In genomic region chr1:153557877-153558276, GRCh38 we compare ENCODE assay signal across 31 cellular contexts. TPM values are rescaled to one million over a fixed set of nuclear protein-coding genes. Genes with fewer than 3 reads are reported as not detected.
"Had no signal": no experiment of that assay in that cellular context is flagged by ENCODE, and none has a peak within 500 bp of the region (broad histone marks: within the 10 kb centered on the region; RNA-seq: fewer than 3 reads in every experiment).

No MANE protein-coding gene starts in this region.

- H3K27me3 Mint-ChIP-seq: memory B cell; naive thymus-derived CD4-positive, alpha-beta T cell; natural killer cell treated with Interleukin-12 subunit alpha and Interleukin-12 subunit beta and Interleukin-15 and Interleukin-18, amount 100 ng/mL, for 72 hours; stimulated activated naive B cell treated with anti-CD40 and anti-IgM and Interleukin-4, amounts not matched to agents 10 μg/mL and 1 μg/mL and 100 μg/mL, for 72 hours; type B pancreatic cell had no signal

- H3K36me3 ChIP-seq: left ventricle myocardium inferior, pancreas, prostate gland, stomach, tibial artery, uterus had no signal

- H3K4me3 ChIP-seq: left ventricle myocardium inferior, lung, mucosa of descending colon, pancreas, prostate gland, skin epidermis, stomach, testis, tibial artery, uterus had no signal

- H3K9me3 Mint-ChIP-seq: memory B cell; natural killer cell treated with Interleukin-12 subunit alpha and Interleukin-12 subunit beta and Interleukin-15 and Interleukin-18, amount 100 ng/mL, for 72 hours; stimulated activated naive B cell treated with anti-CD40 and anti-IgM and Interleukin-4, amounts not matched to agents 10 μg/mL and 1 μg/mL and 100 μg/mL, for 72 hours; type B pancreatic cell had no signal

- H3K27me3 ChIP-seq: pancreas, stomach, testis, tibial artery, uterus had no signal

- H3K4me3 Mint-ChIP-seq: memory B cell; naive thymus-derived CD4-positive, alpha-beta T cell; natural killer cell treated with Interleukin-12 subunit alpha and Interleukin-12 subunit beta and Interleukin-15 and Interleukin-18, amount 100 ng/mL, for 72 hours; stimulated activated naive B cell treated with anti-CD40 and anti-IgM and Interleukin-4, amounts not matched to agents 10 μg/mL and 1 μg/mL and 100 μg/mL, for 72 hours; type B pancreatic cell had no signal

- H3K4me1 ChIP-seq: pancreas, prostate gland, uterus had no signal

- DNase-seq: islet precursor cell; left ventricle myocardium inferior; midbrain; mucosa of descending colon; naive thymus-derived CD4-positive, alpha-beta T cell; posterior cingulate gyrus; retina; right cardiac atrium; stimulated activated CD4-positive, alpha-beta T cell treated with anti-CD3 and anti-CD28 coated beads, Interleukin-12 subunit alpha, Interleukin-12 subunit beta, amount 100 ng/mL, for 4 hours; stimulated activated CD4-positive, alpha-beta T cell treated with anti-CD3 and anti-CD28 coated beads, Interleukin-15, amount 100 ng/mL, for 24 hours; stimulated activated CD4-positive, alpha-beta T cell treated with anti-CD3 and anti-CD28 coated beads, Interleukin-2, amount 100 ng/mL, for 24 hours; stimulated activated CD4-positive, alpha-beta T cell treated with anti-CD3 and anti-CD28 coated beads, Interleukin-4, amount 100 ng/mL, for 1 hour; stimulated activated naive B cell treated with anti-CD40 and anti-IgM and Interleukin-4, amounts not matched to agents 10 μg/mL and 1 μg/mL and 100 μg/mL, for 72 hours; stimulated activated naive CD8-positive, alpha-beta T cell treated with anti-CD3 and anti-CD28 coated beads, Interleukin-15, Interleukin-2, amounts not matched to agents 100 U/mL and 50 U/mL, for 24 hours; stomach; testis; tibial artery; uterus had no signal

- H3K27ac Mint-ChIP-seq: memory B cell; naive thymus-derived CD4-positive, alpha-beta T cell; natural killer cell treated with Interleukin-12 subunit alpha and Interleukin-12 subunit beta and Interleukin-15 and Interleukin-18, amount 100 ng/mL, for 72 hours; stimulated activated naive B cell treated with anti-CD40 and anti-IgM and Interleukin-4, amounts not matched to agents 10 μg/mL and 1 μg/mL and 100 μg/mL, for 72 hours; type B pancreatic cell had no signal

- H3K9me3 ChIP-seq: left ventricle myocardium inferior, mucosa of descending colon, pancreas, prostate gland, stomach, testis, tibial artery, uterus had no signal

- H3K27ac ChIP-seq: left ventricle myocardium inferior, pancreas, prostate gland, skin epidermis, stomach, testis, tibial artery, uterus had no signal

- ATAC-seq: mucosa of descending colon; naive thymus-derived CD4-positive, alpha-beta T cell; natural killer cell treated with Interleukin-12 subunit alpha and Interleukin-12 subunit beta and Interleukin-15 and Interleukin-18, amount 100 ng/mL, for 72 hours; pancreas; right cardiac atrium; sciatic nerve; stimulated activated naive B cell treated with anti-CD40 and anti-IgM and Interleukin-4, amounts not matched to agents 10 μg/mL and 1 μg/mL and 100 μg/mL, for 72 hours; stimulated activated naive CD8-positive, alpha-beta T cell treated with anti-CD3 and anti-CD28 coated beads, Interleukin-15, Interleukin-2, amounts not matched to agents 100 U/mL and 50 U/mL, for 24 hours had no signal

- H3K36me3 Mint-ChIP-seq: memory B cell; naive thymus-derived CD4-positive, alpha-beta T cell; natural killer cell treated with Interleukin-12 subunit alpha and Interleukin-12 subunit beta and Interleukin-15 and Interleukin-18, amount 100 ng/mL, for 72 hours; stimulated activated naive B cell treated with anti-CD40 and anti-IgM and Interleukin-4, amounts not matched to agents 10 μg/mL and 1 μg/mL and 100 μg/mL, for 72 hours; type B pancreatic cell had no signal

RNA-seq across cellular contexts. Expression of gene S100A2, which starts 7.8 kb away (rescaled TPM):
- polyA plus RNA-seq: naive thymus-derived CD4-positive, alpha-beta T cell; neural cell had no signal

RNA-seq across cellular contexts. Expression of gene S100A3, which starts 8.8 kb away (rescaled TPM):
- total RNA-seq: naive thymus-derived CD4-positive, alpha-beta T cell; natural killer cell treated with Interleukin-12 subunit alpha and Interleukin-12 subunit beta and Interleukin-15 and Interleukin-18, amount 100 ng/mL, for 72 hours; sciatic nerve; stomach; testis had no signal
- polyA plus RNA-seq: naive thymus-derived CD4-positive, alpha-beta T cell; neural cell had no signal

RNA-seq across cellular contexts. Expression of gene S100A4, which starts 12.3 kb away (rescaled TPM):
- polyA plus RNA-seq: neural cell had no signal

RNA-seq across cellular contexts. Expression of gene S100A5, which starts 17.1 kb away (rescaled TPM):
- total RNA-seq: kidney epithelial cell; left ventricle myocardium inferior; lower leg skin; mesenteric fat pad; mucosa of descending colon; natural killer cell treated with Interleukin-12 subunit alpha and Interleukin-12 subunit beta and Interleukin-15 and Interleukin-18, amount 100 ng/mL, for 72 hours; omental fat pad; pancreas; prostate gland; right cardiac atrium; sciatic nerve; stomach; uterus had no signal
- polyA plus RNA-seq: neural cell, pancreas, right cardiac atrium, stomach had no signal

RNA-seq across cellular contexts. Expression of gene S100A6, which starts 22.1 kb away (rescaled TPM):
- polyA plus RNA-seq: neural cell had no signal
